In genomic region chr2:71385008-71385407, GRCh38 we compare ENCODE assay signal across 12 cellular contexts. TPM values are rescaled to one million over a fixed set of nuclear protein-coding genes. Genes with fewer than 3 reads are reported as not detected.
DNase-seq lines count a peak whose midpoint lies in the region; ATAC-seq and TF ChIP-seq lines count a peak whose summit lies in the region.
"Had no signal": no experiment of that assay in that cellular context is flagged by ENCODE, and none has a peak within 500 bp of the region (broad histone marks: within the 10 kb centered on the region; RNA-seq: fewer than 3 reads in every experiment).

No MANE protein-coding gene starts in this region.

- H3K4me1 ChIP-seq in left lung, result no peaks in the 10 kb centered on the region

- DNase-seq in AG10803 (ENCODE audit: low read depth) (peak; percentile 73), LHCN-M2 (ENCODE audit: low read depth) (peak; percentile 80), dedifferentiated amniotic fluid mesenchymal stem cell (ENCODE audit: extremely low spot score) (peak; percentile 75), left lung (no peak), anterior cingulate cortex (lab: John Stamatoyannopoulos, UW) (no peak), NCI-H2171 treated with DMSO at 0.1 percent for 48 hours (lab: John Stamatoyannopoulos, UW) (no peak)
- no peak for DNase-seq in activated T-cell treated with anti-CD3 and anti-CD28 coated beads, Interleukin-2, amount 50 U/mL, for 4 hours
- DNase-seq: KBM-7; NCI-H2081 treated with DMSO at 0.1 percent for 48 hours; stimulated activated naive B cell treated with anti-CD40 and anti-IgM and Interleukin-4, amounts not matched to agents 10 μg/mL and 1 μg/mL and 100 μg/mL, for 72 hours had no signal

- H3K36me3 ChIP-seq in left lung, result peaks cover 0 to 88% of the 10 kb centered on the region in 2 donors

- intact Hi-C loops in left lung (cut with DNase I), result no loop called here

- no peaks in the 10 kb centered on the region for H3K27me3 ChIP-seq in left lung

- H3K9me3 ChIP-seq in left lung, result no peaks in the 10 kb centered on the region

- TF ChIP-seq CTCF in AG10803 (conservative IDR thresholded peaks at IDR 0.05; ENCODE audit: low read length) (no peak), left lung (IDR thresholded peaks at IDR 0.05) (no peak)

- no peak overlapping the region for H3K4me3 Mint-ChIP-seq in activated T-cell treated with anti-CD3 and anti-CD28 coated beads, Interleukin-2, amount 50 U/mL, for 4 hours
- H3K4me3 Mint-ChIP-seq: GM23338; stimulated activated naive B cell treated with anti-CD40 and anti-IgM and Interleukin-4, amounts not matched to agents 10 μg/mL and 1 μg/mL and 100 μg/mL, for 72 hours had no signal

- no peak overlapping the region for H3K4me3 ChIP-seq in AG10803 (ENCODE audit: low read length)
- H3K4me3 ChIP-seq in left lung, result no peak overlapping the region
- H3K4me3 ChIP-seq: GM23338 had no signal

- peaks cover 50% of the 10 kb centered on the region for H3K36me3 Mint-ChIP-seq in activated T-cell treated with anti-CD3 and anti-CD28 coated beads, Interleukin-2, amount 50 U/mL, for 4 hours (ENCODE audit: insufficient read depth)

- H3K9me3 Mint-ChIP-seq in activated T-cell treated with anti-CD3 and anti-CD28 coated beads, Interleukin-2, amount 50 U/mL, for 4 hours, result no peaks in the 10 kb centered on the region

- ATAC-seq in left lung (peak; percentile 52), GM19455 (IDR thresholded peaks at IDR 0.05; ENCODE audit: unreplicated experiment) (no peak)
- no peak for ATAC-seq in activated T-cell treated with anti-CD3 and anti-CD28 coated beads, Interleukin-2, amount 50 U/mL, for 4 hours
- ATAC-seq: GM23338; stimulated activated naive B cell treated with anti-CD40 and anti-IgM and Interleukin-4, amounts not matched to agents 10 μg/mL and 1 μg/mL and 100 μg/mL, for 72 hours had no signal

- H3K27me3 Mint-ChIP-seq in activated T-cell treated with anti-CD3 and anti-CD28 coated beads, Interleukin-2, amount 50 U/mL, for 4 hours (ENCODE audit: low read depth), result no peaks in the 10 kb centered on the region
- H3K27me3 Mint-ChIP-seq: stimulated activated naive B cell treated with anti-CD40 and anti-IgM and Interleukin-4, amounts not matched to agents 10 μg/mL and 1 μg/mL and 100 μg/mL, for 72 hours had no signal

- H3K4me1 Mint-ChIP-seq in activated T-cell treated with anti-CD3 and anti-CD28 coated beads, Interleukin-2, amount 50 U/mL, for 4 hours (ENCODE audit: low read depth), result no peaks in the 10 kb centered on the region
- H3K4me1 Mint-ChIP-seq: GM23338; stimulated activated naive B cell treated with anti-CD40 and anti-IgM and Interleukin-4, amounts not matched to agents 10 μg/mL and 1 μg/mL and 100 μg/mL, for 72 hours had no signal

- H3K27ac ChIP-seq in left lung, result no peak overlapping the region

RNA-seq across cellular contexts. Expression of gene ZNF638, which starts 53.4 kb away (rescaled TPM):
- total RNA-seq in LHCN-M2 (2014; rRNA removed), result 87.7 and 101 TPM in 2 replicates
- polyA plus RNA-seq in LHCN-M2 (2012), result 23.8 TPM
- 10 to 100 TPM; 92.1 to 94.4 TPM for total RNA-seq in left lung
- 10 to 100 TPM; 56.2 to 64.4 (median 59.3) TPM for total RNA-seq in activated T-cell treated with anti-CD3 and anti-CD28 coated beads, Interleukin-2, amount 50 U/mL, for 4 hours

Comparison
In these comparisons a context has a peak if more than half of its experiments do, and no peak if none do; other contexts are left out.
1. DNase-seq: peak in AG10803 (single experiment), LHCN-M2 (single experiment) and dedifferentiated amniotic fluid mesenchymal stem cell (single experiment); none in left lung (0 of 2), activated T-cell treated with anti-CD3 and anti-CD28 coated beads, Interleukin-2, amount 50 U/mL, for 4 hours (single experiment), anterior cingulate cortex (0 of 58) and NCI-H2171 treated with DMSO at 0.1 percent for 48 hours (single experiment).